In genomic region chr1:53992085-53992874, GRCh38 we compare ENCODE assay signal across 13 cellular contexts. TPM values are rescaled to one million over a fixed set of nuclear protein-coding genes. Genes with fewer than 3 reads are reported as not detected.
DNase-seq lines count a peak whose midpoint lies in the region; ATAC-seq, FAIRE-seq and TF ChIP-seq lines count a peak whose summit lies in the region.
"Had no signal": no experiment of that assay in that cellular context is flagged by ENCODE, and none has a peak within 500 bp of the region (broad histone marks: within the 10 kb centered on the region; RNA-seq: fewer than 3 reads in every experiment).

No MANE protein-coding gene starts in this region.

- H3K27ac ChIP-seq in IMR-90 (ENCODE audit: insufficient read depth, low read length) (no peak overlapping the region), Peyer's patch (no peak overlapping the region)
- H3K27ac ChIP-seq: 22Rv1 had no signal

- H3K14ac ChIP-seq in IMR-90 (replicated peaks; ENCODE audit: low read depth, low read length) = no peak overlapping the region

- no peak overlapping the region for H2AFZ ChIP-seq in IMR-90 (replicated peaks; ENCODE audit: low read length, poor library complexity)

- H2AK5ac ChIP-seq in IMR-90 (ENCODE audit: low read depth, low read length) = no peak overlapping the region

- no peak overlapping the region for H2AK9ac ChIP-seq in IMR-90 (replicated peaks; ENCODE audit: low read depth, low read length, poor library complexity)

- no peak for ATAC-seq in IMR-90 (ENCODE audit: low read depth)
- ATAC-seq: activated T-cell treated with anti-CD3 and anti-CD28 coated beads, Interleukin-2, amount 50 U/mL, for 72 hours; Panc1; stimulated activated naive CD8-positive, alpha-beta T cell treated with anti-CD3 and anti-CD28 coated beads, Interleukin-15, amount 100 ng/mL, for 72 hours had no signal

- H2BK5ac ChIP-seq in IMR-90 (ENCODE audit: low read depth, low read length, poor library complexity, severe bottlenecking) = no peak overlapping the region

- no peak overlapping the region for H3K56ac ChIP-seq in IMR-90 (ENCODE audit: extremely low read depth, insufficient read depth, low read length)

- no peak for TF ChIP-seq CTCF in IMR-90 (conservative IDR thresholded peaks at IDR 0.05; ENCODE audit: low read depth, low read length)
- peak; percentile 12 for TF ChIP-seq CTCF in epithelial cell of esophagus (IDR thresholded peaks at IDR 0.05; ENCODE audit: insufficient read depth, low read depth, low read length, missing control alignments)
- peak; percentile 51 for TF ChIP-seq CTCF in neural crest cell (conservative IDR thresholded peaks at IDR 0.05)
- TF ChIP-seq CTCF in Peyer's patch (IDR thresholded peaks at IDR 0.05) = peak in 2 of 6 experiments; percentile 9 to 11

- H3K9me3 ChIP-seq in IMR-90 (ENCODE audit: control insufficient read depth, insufficient read depth, low read length) = no peaks in the 10 kb centered on the region
- H3K9me3 ChIP-seq in Peyer's patch = peaks cover 0 to 8% (median 0%) of the 10 kb centered on the region in 4 donors

- no peak overlapping the region for H4K5ac ChIP-seq in IMR-90 (ENCODE audit: low read depth, low read length)

- H3K4me1 ChIP-seq in IMR-90 (ENCODE audit: control insufficient read depth, insufficient read depth, low read length) = no peaks in the 10 kb centered on the region
- H3K4me1 ChIP-seq in Peyer's patch = no peaks in the 10 kb centered on the region

- no peak overlapping the region for H3K4me3 Mint-ChIP-seq in neural crest cell
- H3K4me3 Mint-ChIP-seq: activated T-cell treated with anti-CD3 and anti-CD28 coated beads, Interleukin-2, amount 50 U/mL, for 72 hours; stimulated activated naive CD8-positive, alpha-beta T cell treated with anti-CD3 and anti-CD28 coated beads, Interleukin-15, amount 100 ng/mL, for 72 hours had no signal

- H4K20me1 ChIP-seq in IMR-90 (ENCODE audit: insufficient read depth, low read length) = no peaks in the 10 kb centered on the region

- no peak overlapping the region for H3K4ac ChIP-seq in IMR-90 (ENCODE audit: low read depth, low read length)

- 0% methylated on average over 1 of the region's 4 CpGs; no CpG with 5 or more reads in 1 of the 2 experiments for WGBS in IMR-90 (ENCODE audit: extremely low coverage in 2 of 2, insufficient read length in 1 of 2), 2 experiments

- H3K23ac ChIP-seq in IMR-90 (ENCODE audit: low read depth, low read length) = no peak overlapping the region

- dilution Hi-C loops in IMR-90 (cut with HindIII; ENCODE audit: low sequenced_read_pairs, unreplicated experiment) = no loop called here

- H3K4me3 ChIP-seq in IMR-90 (ENCODE audit: insufficient read depth, low read depth, low read length) (no peak overlapping the region), epithelial cell of esophagus (ENCODE audit: low read length) (no peak overlapping the region), Peyer's patch (no peak overlapping the region)

- DNase-seq in DMS 273 (lab: John Stamatoyannopoulos, UW; ENCODE audit: unreplicated experiment) (peak; percentile 23), DMS 273 treated with DMSO at 0.1 percent for 48 hours (lab: John Stamatoyannopoulos, UW) (no peak), IMR-90 (no peak), epithelial cell of esophagus (ENCODE audit: low read depth) (no peak), neural crest cell (ENCODE audit: low read depth, low spot score) (no peak), Peyer's patch (no peak), frontal cortex (ENCODE audit: low spot score in 2 of 2) (no peak)
- no peak for DNase-seq in stimulated activated CD4-positive, alpha-beta T cell treated with anti-CD3 and anti-CD28 coated beads, Interleukin-4, amount 100 ng/mL, for 24 hours
- DNase-seq: DND-41; stimulated activated naive CD8-positive, alpha-beta T cell treated with anti-CD3 and anti-CD28 coated beads, Interleukin-15, amount 100 ng/mL, for 72 hours had no signal

- no peak overlapping the region for H2BK120ac ChIP-seq in IMR-90 (ENCODE audit: low read depth, low read length)

- peaks cover 2% of the 10 kb centered on the region for H3K27me3 Mint-ChIP-seq in neural crest cell (ENCODE audit: low read depth)
- H3K27me3 Mint-ChIP-seq: stimulated activated naive CD8-positive, alpha-beta T cell treated with anti-CD3 and anti-CD28 coated beads, Interleukin-15, amount 100 ng/mL, for 72 hours had no signal

- POLR2A ChIA-PET in IMR-90 (lab: Charles Lee; ENCODE audit: unreplicated experiment) = no interaction called here

- no peak overlapping the region for H3K9ac ChIP-seq in IMR-90 (ENCODE audit: low read depth, low read length)

- BruUV-seq in IMR-90 (replicated peaks; lab: Mats Ljungman, UMichigan) = no TSS peak

- no peaks in the 10 kb centered on the region for H3K9me3 Mint-ChIP-seq in neural crest cell
- H3K9me3 Mint-ChIP-seq: activated T-cell treated with anti-CD3 and anti-CD28 coated beads, Interleukin-2, amount 50 U/mL, for 72 hours; stimulated activated naive CD8-positive, alpha-beta T cell treated with anti-CD3 and anti-CD28 coated beads, Interleukin-15, amount 100 ng/mL, for 72 hours had no signal

- no peak for TF ChIP-seq POLR2A in IMR-90 (IDR thresholded peaks at IDR 0.05; ENCODE audit: low read depth, low read length)
- no peak for TF ChIP-seq POLR2A in Peyer's patch (IDR thresholded peaks at IDR 0.05)

- H2BK15ac ChIP-seq in IMR-90 (ENCODE audit: low read depth, low read length) = no peak overlapping the region

- H3K27ac Mint-ChIP-seq in neural crest cell (ENCODE audit: unreplicated experiment) = no peak overlapping the region
- H3K27ac Mint-ChIP-seq: activated T-cell treated with anti-CD3 and anti-CD28 coated beads, Interleukin-2, amount 50 U/mL, for 72 hours had no signal

- FAIRE-seq in frontal cortex (lab: Jason Lieb, UNC) = no peak

- peak; percentile 28; the same call in 1 of the 2 replicates for TF ChIP-seq RAD21 in IMR-90 (IDR thresholded peaks at IDR 0.05; ENCODE audit: low read length)

- no peak overlapping the region for H4K91ac ChIP-seq in IMR-90 (ENCODE audit: insufficient read depth, low read depth, low read length)

- no peaks in the 10 kb centered on the region for H3K36me3 Mint-ChIP-seq in neural crest cell (ENCODE audit: low read depth)

- H3K79me1 ChIP-seq in IMR-90 (ENCODE audit: low read depth in 1 of 2, low read length in 2 of 2) = no peaks in the 10 kb centered on the region

- peaks cover 2% of the 10 kb centered on the region; the same call in 1 of the 2 replicates for H3K27me3 ChIP-seq in IMR-90 (ENCODE audit: control insufficient read depth, insufficient read depth, low read length)
- H3K27me3 ChIP-seq in Peyer's patch = no peaks in the 10 kb centered on the region

- H3K9me1 ChIP-seq in IMR-90 (ENCODE audit: insufficient read depth, low read length) = no peaks in the 10 kb centered on the region

- no peak overlapping the region for H4K8ac ChIP-seq in IMR-90 (ENCODE audit: low read depth in 2 of 2, low read length in 2 of 2)

- H3K4me2 ChIP-seq in IMR-90 (ENCODE audit: low read depth, low read length) = no peak overlapping the region

- intact Hi-C loops in IMR-90 (cut with micrococcal nuclease) = no loop called here

- H3K36me3 ChIP-seq in IMR-90 (ENCODE audit: control insufficient read depth, insufficient read depth, low read length) (no peaks in the 10 kb centered on the region), Peyer's patch (no peaks in the 10 kb centered on the region)

- CTCF ChIA-PET in IMR-90 (lab: Yijun Ruan, JAX) = interaction anchor here (1.2 kb wide), 1 partner anchor 60 kb away, joined by 3 read pairs; no protein-coding TSS in a partner anchor

- H3K4me1 Mint-ChIP-seq in neural crest cell = no peaks in the 10 kb centered on the region
- H3K4me1 Mint-ChIP-seq: stimulated activated naive CD8-positive, alpha-beta T cell treated with anti-CD3 and anti-CD28 coated beads, Interleukin-15, amount 100 ng/mL, for 72 hours had no signal

- no peak overlapping the region for H3K18ac ChIP-seq in IMR-90 (ENCODE audit: low read depth, low read length)

- no peak overlapping the region for H2BK20ac ChIP-seq in IMR-90 (ENCODE audit: low read depth, low read length)

- in situ Hi-C loops in IMR-90 (cut with MboI; ENCODE audit: low sequenced_read_pairs) = no loop called here

TF ChIP-seq in IMR-90, 13 proteins besides CTCF, POLR2A, EP300 and RAD21 (continues in another document):
- TF ChIP-seq SMC3 (IDR thresholded peaks at IDR 0.05; ENCODE audit: low read depth, low read length) (no peak), MAFK (IDR thresholded peaks at IDR 0.05; ENCODE audit: low read depth, low read length) (no peak), MXI1 (IDR thresholded peaks at IDR 0.05; ENCODE audit: borderline replicate concordance, low read depth, low read length) (no peak), MAZ (IDR thresholded peaks at IDR 0.05; ENCODE audit: borderline replicate concordance, low read depth, low read length) (no peak), FOS (IDR thresholded peaks at IDR 0.05; ENCODE audit: low read depth, low read length) (no peak), ELK1 (IDR thresholded peaks at IDR 0.05; ENCODE audit: borderline replicate concordance, low read depth, low read length) (no peak)

RNA-seq across cellular contexts. Expression of gene LDLRAD1, which starts 25.7 kb away (rescaled TPM):
- not detected in 2 replicates for total RNA-seq in IMR-90 (2012; rRNA removed)
- polyA plus RNA-seq in IMR-90 (2012; rRNA removed) = not detected in 2 replicates
- not detected in 2 replicates for polyA plus RNA-seq in IMR-90 (2012; cell fraction: cytosol; rRNA removed)
- not detected in 2 replicates for polyA plus RNA-seq in IMR-90 (2012; cell fraction: nucleus; rRNA removed; ENCODE audit: low replicate concordance)
- not detected in 2 replicates for total RNA-seq in neural crest cell
- not detected for total RNA-seq in Peyer's patch
- total RNA-seq in frontal cortex = not detected
- total RNA-seq: activated T-cell treated with anti-CD3 and anti-CD28 coated beads, Interleukin-2, amount 50 U/mL, for 72 hours had no signal

RNA-seq across cellular contexts. Expression of gene LRRC42, which starts 46.1 kb away (rescaled TPM):
- total RNA-seq in IMR-90 (2012; rRNA removed) (33.3 and 47.5 TPM in 2 replicates), neural crest cell (45.4 and 45.8 TPM in 2 replicates), Peyer's patch (10 to 100 TPM in 1 of 4 donors, 1 to 10 TPM in 3; 8.9 to 20.6 (median 9.7) TPM), frontal cortex (21.2 TPM)
- 38.6 and 39.9 TPM in 2 replicates for polyA plus RNA-seq in IMR-90 (2012; rRNA removed)
- 22.7 and 24.5 TPM in 2 replicates for polyA plus RNA-seq in IMR-90 (2012; cell fraction: cytosol; rRNA removed)
- 11.2 and 23.1 TPM in 2 replicates for polyA plus RNA-seq in IMR-90 (2012; cell fraction: nucleus; rRNA removed; ENCODE audit: low replicate concordance)

RNA-seq across cellular contexts. Expression of gene IFT25, which starts 46.8 kb away (rescaled TPM):
- total RNA-seq in IMR-90 (2012; rRNA removed) (9.1 and 30.0 TPM in 2 replicates), neural crest cell (41.0 and 41.1 TPM in 2 replicates), Peyer's patch (10 to 100 TPM; 13.8 to 42.9 (median 27.1) TPM), frontal cortex (19.2 TPM)
- 32.4 and 38.0 TPM in 2 replicates for polyA plus RNA-seq in IMR-90 (2012; rRNA removed)
- 2.9 and 8.6 TPM in 2 replicates for polyA plus RNA-seq in IMR-90 (2012; cell fraction: cytosol; rRNA removed)
- 1.4 and 17.9 TPM in 2 replicates for polyA plus RNA-seq in IMR-90 (2012; cell fraction: nucleus; rRNA removed; ENCODE audit: low replicate concordance)
